In genomic region chr10:12689893-12690292, GRCh38 we compare ENCODE assay signal across 19 cellular contexts.
DNase-seq lines count a peak whose midpoint lies in the region; ATAC-seq and TF ChIP-seq lines count a peak whose summit lies in the region.
"Had no signal": no experiment of that assay in that cellular context is flagged by ENCODE, and none has a peak within 500 bp of the region (broad histone marks: within the 10 kb centered on the region; RNA-seq: fewer than 3 reads in every experiment).

No MANE protein-coding gene starts in this region.

- no peak for TF ChIP-seq CTCF in prostate gland (IDR thresholded peaks at IDR 0.05)

- peak overlapping the region; percentile 42 for H3K27ac ChIP-seq in duodenal mucosa (ENCODE audit: low read depth, low read length)
- no peak overlapping the region for H3K27ac ChIP-seq in prostate gland
- H3K27ac ChIP-seq: body of pancreas had no signal

- H3K9ac ChIP-seq in duodenal mucosa (ENCODE audit: low read depth in 1 of 2, low read length in 2 of 2) = no peak overlapping the region

- no peaks in the 10 kb centered on the region for H3K9me3 ChIP-seq in duodenal mucosa (ENCODE audit: control insufficient read depth in 1 of 2, low read length in 2 of 2)
- H3K9me3 ChIP-seq in prostate gland = no peaks in the 10 kb centered on the region
- H3K9me3 ChIP-seq: body of pancreas, ovary, Peyer's patch had no signal

- no peaks in the 10 kb centered on the region for H3K27me3 ChIP-seq in duodenal mucosa (ENCODE audit: control insufficient read depth in 1 of 2, insufficient read depth in 2 of 2, low read length in 2 of 2)
- no peaks in the 10 kb centered on the region for H3K27me3 ChIP-seq in prostate gland (replicated peaks; ENCODE audit: insufficient read depth)
- H3K27me3 ChIP-seq: body of pancreas, ovary, Peyer's patch had no signal

- DNase-seq in COR-L47 (lab: John Stamatoyannopoulos, UW) = peak; percentile 5
- peak in 2 of 3 experiments; percentile 13 to 59 for DNase-seq in NCI-H1417 (lab: John Stamatoyannopoulos, UW)
- peak; percentile 22 for DNase-seq in prostate gland (ENCODE audit: low spot score)
- no peak for DNase-seq in amygdala (lab: John Stamatoyannopoulos, UW)
- DNase-seq in cerebellum (ENCODE audit: low spot score) = no peak
- DNase-seq: activated CD8-positive, alpha-beta memory T cell treated with anti-CD3 and anti-CD28 coated beads, Interleukin-2, amount 10 ng/mL, durations not matched to agents 7 days and 5 days; activated naive CD8-positive, alpha-beta T cell treated with anti-CD3 and anti-CD28 coated beads, Interleukin-2, amount 50 U/mL, for 24 hours; body of pancreas; endodermal cell; naive thymus-derived CD4-positive, alpha-beta T cell; NCI-H2029; NCI-H446; Peyer's patch; T-cell had no signal

- intact Hi-C loops in prostate gland (cut with DNase I) = no loop called here

- no peak for TF ChIP-seq POLR2A in prostate gland (IDR thresholded peaks at IDR 0.05)

- no peaks in the 10 kb centered on the region for H3K36me3 ChIP-seq in duodenal mucosa (ENCODE audit: control insufficient read depth in 1 of 2, insufficient read depth in 2 of 2, low read length in 2 of 2)
- H3K36me3 ChIP-seq in prostate gland = no peaks in the 10 kb centered on the region
- H3K36me3 ChIP-seq: ovary, Peyer's patch had no signal

- H3K4me3 ChIP-seq in duodenal mucosa (ENCODE audit: low read depth in 1 of 2, low read length in 2 of 2) = no peak overlapping the region
- no peak overlapping the region for H3K4me3 ChIP-seq in prostate gland
- H3K4me3 ChIP-seq: body of pancreas, ovary, Peyer's patch had no signal

- ATAC-seq in HG03565 (IDR thresholded peaks at IDR 0.05; ENCODE audit: unreplicated experiment) (no peak), GM21367 (IDR thresholded peaks at IDR 0.05; ENCODE audit: unreplicated experiment) (no peak)
- ATAC-seq: activated CD8-positive, alpha-beta memory T cell treated with anti-CD3 and anti-CD28 coated beads, Interleukin-2, amount 10 ng/mL, durations not matched to agents 7 days and 5 days; activated naive CD8-positive, alpha-beta T cell treated with anti-CD3 and anti-CD28 coated beads, Interleukin-2, amount 50 U/mL, for 24 hours; HCT116; naive thymus-derived CD4-positive, alpha-beta T cell; T-cell had no signal

- 51% methylated on average over 6 of the region's 6 CpGs for WGBS in prostate gland

- H3K4me1 ChIP-seq in duodenal mucosa (ENCODE audit: control insufficient read depth in 1 of 2, insufficient read depth in 2 of 2, low read length in 2 of 2) = peaks cover 0 to 7% of the 10 kb centered on the region in 2 donors
- H3K4me1 ChIP-seq in prostate gland (replicated peaks) = no peaks in the 10 kb centered on the region
- H3K4me1 ChIP-seq: Peyer's patch had no signal

Comparison
In these comparisons a context has a peak if more than half of its experiments do, and no peak if none do; other contexts are left out.
1. DNase-seq: peak in COR-L47 (single experiment), NCI-H1417 (2 of 3) and prostate gland (single experiment); none in amygdala (0 of 56) and cerebellum (single experiment).